Comparison of ENCODE assay signal across 20 cellular contexts in genomic region chr1:114594046-114594445, GRCh38.
"Had no signal": no experiment of that assay in that cellular context is flagged by ENCODE, and none has a peak within 500 bp of the region (broad histone marks: within the 10 kb centered on the region; RNA-seq: fewer than 3 reads in every experiment).

No MANE protein-coding gene starts in this region.

- H3K4me3 Mint-ChIP-seq: IgD-negative memory B cell had no signal

- H3K36me3 ChIP-seq: SJCRH30 had no signal

- H3K27ac Mint-ChIP-seq: IgD-negative memory B cell had no signal

- H3K27me3 ChIP-seq: SJCRH30 had no signal

- H3K9me3 ChIP-seq: SJCRH30 had no signal

- H3K4me1 Mint-ChIP-seq: IgD-negative memory B cell had no signal

- H3K4me1 ChIP-seq: SJCRH30 had no signal

- DNase-seq: Kasumi-1, MM.1S, NCI-H1092 treated with DMSO at 0.1 percent for 48 hours, NCI-H1436, NCI-H187, NCI-H2029, NCI-H2081 treated with DMSO at 0.1 percent for 48 hours, NCI-H2171, NCI-H226, NCI-H446, NCI-H510A treated with DMSO at 0.1 percent for 48 hours, NCI-H526, RPMI8226, SHP77 treated with DMSO at 0.1 percent for 48 hours, SJCRH30 had no signal

- H3K27ac ChIP-seq: HL-60, KMS-11, SJCRH30 had no signal

- H3K4me3 ChIP-seq: K562, SJCRH30 had no signal

- H3K9ac ChIP-seq: KMS-11 had no signal

- ATAC-seq: K562, SK-N-SH treated with all-trans-retinoic acid at 6 μM for 48 hours had no signal
